Comparison of ENCODE assay signal across 14 cellular contexts in the genomic region with DNA sequence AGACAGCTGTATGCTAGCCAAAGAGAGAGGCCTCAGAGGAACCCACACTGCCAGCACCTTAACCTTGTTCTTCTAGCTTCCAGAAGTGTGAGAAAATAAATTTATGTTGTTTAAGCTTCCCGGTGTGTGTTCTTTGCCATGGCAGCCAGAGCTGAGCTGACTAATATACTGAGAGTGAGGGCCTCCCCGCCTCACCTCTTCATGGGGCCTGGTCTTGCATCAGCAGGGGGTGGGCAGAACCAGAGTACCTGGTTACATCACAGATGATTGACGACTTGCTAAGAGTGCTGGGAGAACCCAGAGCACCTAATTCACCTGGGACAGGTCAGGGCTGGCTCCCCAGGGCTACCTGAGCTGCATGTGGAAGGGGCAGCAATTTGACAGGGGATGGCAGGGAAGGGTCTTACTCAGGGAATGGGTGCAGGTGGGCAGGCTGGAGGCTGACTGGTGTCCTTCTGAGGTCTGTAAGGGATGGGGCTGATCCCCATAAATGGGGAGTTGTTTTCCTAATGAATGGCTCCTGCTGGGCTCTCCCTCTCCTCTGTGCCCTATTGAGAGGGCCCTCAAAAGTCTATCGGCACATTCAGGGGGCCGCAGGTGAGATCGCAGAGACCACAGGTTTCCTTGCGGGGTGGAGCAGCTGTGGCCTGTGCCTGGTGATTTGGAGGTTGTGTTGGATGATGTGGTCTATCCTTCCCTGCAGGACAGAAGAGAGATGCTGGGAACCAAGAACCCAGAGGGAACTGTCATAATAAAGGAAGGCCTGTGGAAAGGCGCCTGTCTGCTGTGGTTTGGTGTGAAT.
DNase-seq lines count a peak whose midpoint lies in the region; ATAC-seq and TF ChIP-seq lines count a peak whose summit lies in the region.
"Had no signal": no experiment of that assay in that cellular context is flagged by ENCODE, and none has a peak within 500 bp of the region (broad histone marks: within the 10 kb centered on the region; RNA-seq: fewer than 3 reads in every experiment).

No MANE protein-coding gene starts in this region.

- H3K4me1 Mint-ChIP-seq in MCF 10A (ENCODE audit: insufficient read depth, unreplicated experiment): peaks cover 3% of the 10 kb centered on the region
- peaks cover 2 to 4% of the 10 kb centered on the region in 2 donors for H3K4me1 Mint-ChIP-seq in stimulated activated naive B cell treated with anti-CD40 and anti-IgM and Interleukin-4, amounts not matched to agents 10 μg/mL and 1 μg/mL and 100 μg/mL, for 72 hours

- no peak for TF ChIP-seq POLR2A in breast epithelium (IDR thresholded peaks at IDR 0.05)

- no peak overlapping the region for H3K4me2 ChIP-seq in hepatocyte

- H3K36me3 Mint-ChIP-seq in MCF 10A (ENCODE audit: insufficient read depth, unreplicated experiment): no peaks in the 10 kb centered on the region
- H3K36me3 Mint-ChIP-seq in stimulated activated naive B cell treated with anti-CD40 and anti-IgM and Interleukin-4, amounts not matched to agents 10 μg/mL and 1 μg/mL and 100 μg/mL, for 72 hours: no peaks in the 10 kb centered on the region
- H3K36me3 Mint-ChIP-seq: activated naive CD4-positive, alpha-beta T cell treated with anti-CD3 and anti-CD28 coated beads, Interleukin-2, amount 50 U/mL, for 72 hours had no signal

- no peaks in the 10 kb centered on the region for H3K9me3 Mint-ChIP-seq in MCF 10A (ENCODE audit: unreplicated experiment)
- H3K9me3 Mint-ChIP-seq in stimulated activated naive B cell treated with anti-CD40 and anti-IgM and Interleukin-4, amounts not matched to agents 10 μg/mL and 1 μg/mL and 100 μg/mL, for 72 hours: no peaks in the 10 kb centered on the region
- H3K9me3 Mint-ChIP-seq: activated naive CD4-positive, alpha-beta T cell treated with anti-CD3 and anti-CD28 coated beads, Interleukin-2, amount 50 U/mL, for 72 hours had no signal

- H3K9me2 ChIP-seq in hepatocyte (replicated peaks; ENCODE audit: insufficient read depth): no peaks in the 10 kb centered on the region

- DNase-seq in MCF 10A (ENCODE audit: unreplicated experiment) (peak; percentile 69), breast epithelium (ENCODE audit: low spot score in 2 of 2) (no peak), NCI-H510A treated with DMSO at 0.1 percent for 48 hours (lab: John Stamatoyannopoulos, UW) (peak; percentile 71), hepatocyte (ENCODE audit: low spot score) (peak; percentile 71), retina (no peak), HuH-7.5 (ENCODE audit: low spot score) (no peak)
- DNase-seq in stimulated activated naive B cell treated with anti-CD40 and anti-IgM and Interleukin-4, amounts not matched to agents 10 μg/mL and 1 μg/mL and 100 μg/mL, for 72 hours: no peak
- no peak for DNase-seq in activated CD4-positive, alpha-beta T cell treated with anti-CD3 and anti-CD28 coated beads, Interleukin-2, amount 50 U/mL, for 4 hours
- DNase-seq: AML-193, KG1, NCI-H1105, NCI-H524 treated with DMSO at 0.1 percent for 48 hours had no signal

- no peak overlapping the region for H2AFZ ChIP-seq in hepatocyte

- TF ChIP-seq CTCF in MCF 10A (IDR thresholded peaks at IDR 0.05; ENCODE audit: unreplicated experiment) (no peak), breast epithelium (IDR thresholded peaks at IDR 0.05) (no peak), hepatocyte (IDR thresholded peaks at IDR 0.05; ENCODE audit: poor library complexity) (no peak)

- H3K9me3 ChIP-seq in breast epithelium: no peaks in the 10 kb centered on the region
- no peaks in the 10 kb centered on the region for H3K9me3 ChIP-seq in hepatocyte (ENCODE audit: low read depth)

- peaks cover 35% of the 10 kb centered on the region for H3K27me3 Mint-ChIP-seq in MCF 10A (ENCODE audit: insufficient read depth, unreplicated experiment)
- H3K27me3 Mint-ChIP-seq in stimulated activated naive B cell treated with anti-CD40 and anti-IgM and Interleukin-4, amounts not matched to agents 10 μg/mL and 1 μg/mL and 100 μg/mL, for 72 hours: peaks cover 36 to 50% of the 10 kb centered on the region in 2 donors

- intact Hi-C loops in MCF 10A (cut with micrococcal nuclease) (loop anchor here (10.0 kb wide), 1 partner anchor 116 kb away; no protein-coding TSS in a partner anchor), breast epithelium (cut with DNase I; ENCODE audit: low total_unique reads) (no loop called here)

- H3K4me3 ChIP-seq in breast epithelium: no peak overlapping the region
- no peak overlapping the region for H3K4me3 ChIP-seq in hepatocyte

- H3K4me1 ChIP-seq in breast epithelium: no peaks in the 10 kb centered on the region
- peaks cover 7% of the 10 kb centered on the region for H3K4me1 ChIP-seq in hepatocyte (ENCODE audit: insufficient read depth)

- H3K27ac Mint-ChIP-seq in MCF 10A (ENCODE audit: low read depth, unreplicated experiment): no peak overlapping the region
- peak overlapping the region; percentile 49 for H3K27ac Mint-ChIP-seq in stimulated activated naive B cell treated with anti-CD40 and anti-IgM and Interleukin-4, amounts not matched to agents 10 μg/mL and 1 μg/mL and 100 μg/mL, for 72 hours
- H3K27ac Mint-ChIP-seq: activated naive CD4-positive, alpha-beta T cell treated with anti-CD3 and anti-CD28 coated beads, Interleukin-2, amount 50 U/mL, for 72 hours had no signal

- CTCF ChIA-PET in MCF 10A (lab: Yijun Ruan, JAX): interaction anchor here (0.9 to 9.5 kb wide), 6 partner anchors 11 to 306 kb away, joined by 3 to 75 read pairs (median 4); no protein-coding TSS in a partner anchor

- H3K36me3 ChIP-seq in breast epithelium (no peaks in the 10 kb centered on the region), hepatocyte (replicated peaks; ENCODE audit: insufficient read depth, low read depth) (no peaks in the 10 kb centered on the region)
- H3K36me3 ChIP-seq: brain microvascular endothelial cell had no signal

- POLR2A ChIA-PET in MCF 10A (lab: Yijun Ruan, JAX): no interaction called here

- no peaks in the 10 kb centered on the region for H4K20me1 ChIP-seq in hepatocyte (ENCODE audit: insufficient read depth, poor library complexity, severe bottlenecking)

- BruUV-seq in MCF 10A (replicated peaks; lab: Mats Ljungman, UMichigan): no TSS peak

- 85% methylated on average over 8 of the region's 8 CpGs for WGBS in hepatocyte (ENCODE audit: low lambda C conversion rate, missing lambda C conversion rate)

- H3K27me3 ChIP-seq in breast epithelium (peaks cover 0 to 20% of the 10 kb centered on the region in 2 donors), hepatocyte (no peaks in the 10 kb centered on the region)

- H3K79me2 ChIP-seq in hepatocyte: no peaks in the 10 kb centered on the region

- no peak overlapping the region for H3K27ac ChIP-seq in breast epithelium
- peak overlapping the region; percentile 65 for H3K27ac ChIP-seq in hepatocyte
- H3K27ac ChIP-seq: brain microvascular endothelial cell had no signal

- H3K4me3 Mint-ChIP-seq in MCF 10A (ENCODE audit: unreplicated experiment): no peak overlapping the region
- no peak overlapping the region for H3K4me3 Mint-ChIP-seq in stimulated activated naive B cell treated with anti-CD40 and anti-IgM and Interleukin-4, amounts not matched to agents 10 μg/mL and 1 μg/mL and 100 μg/mL, for 72 hours

- ATAC-seq in stimulated activated naive B cell treated with anti-CD40 and anti-IgM and Interleukin-4, amounts not matched to agents 10 μg/mL and 1 μg/mL and 100 μg/mL, for 72 hours (replicated peaks): no peak

Comparison
In these comparisons a context has a peak if more than half of its experiments do, and no peak if none do; other contexts are left out.
1. DNase-seq: peak in MCF 10A (single experiment), NCI-H510A treated with DMSO at 0.1 percent for 48 hours (single experiment) and hepatocyte (single experiment); none in breast epithelium (0 of 2), stimulated activated naive B cell treated with anti-CD40 and anti-IgM and Interleukin-4, amounts not matched to agents 10 μg/mL and 1 μg/mL and 100 μg/mL, for 72 hours (single experiment), retina (single experiment), activated CD4-positive, alpha-beta T cell treated with anti-CD3 and anti-CD28 coated beads, Interleukin-2, amount 50 U/mL, for 4 hours (0 of 2) and HuH-7.5 (single experiment).